1 cellular context compared by ENCODE assay signal in the genomic region with DNA sequence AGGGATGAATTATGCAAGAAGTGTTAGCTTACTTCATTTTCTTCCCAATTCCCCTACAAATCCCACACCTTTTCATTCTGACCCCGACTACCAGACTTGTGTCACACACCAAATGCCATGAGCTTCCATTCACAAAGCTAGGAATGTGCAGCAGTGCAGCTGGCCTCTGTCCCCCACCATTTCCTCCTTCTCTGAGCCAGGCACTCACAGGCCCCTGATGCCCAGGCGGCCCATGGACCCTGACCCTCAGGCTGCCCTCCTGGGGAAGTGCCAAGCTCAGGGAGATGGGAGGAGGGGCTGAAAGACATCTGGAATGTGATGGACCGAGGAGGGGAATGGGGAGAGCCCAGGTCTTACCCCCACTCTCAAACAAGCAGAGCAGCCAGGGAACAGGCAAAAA.
A peak's percentile ranks its signal among the peaks of the same experiment; 100 is the strongest.
TF ChIP-seq lines count a peak whose summit lies in the region.

No MANE protein-coding gene starts in this region.

TF ChIP-seq in HepG2, 621 proteins besides CTCF, POLR2A, EP300 and RAD21 (continued from another document):
- TF ChIP-seq, protein P1, sequence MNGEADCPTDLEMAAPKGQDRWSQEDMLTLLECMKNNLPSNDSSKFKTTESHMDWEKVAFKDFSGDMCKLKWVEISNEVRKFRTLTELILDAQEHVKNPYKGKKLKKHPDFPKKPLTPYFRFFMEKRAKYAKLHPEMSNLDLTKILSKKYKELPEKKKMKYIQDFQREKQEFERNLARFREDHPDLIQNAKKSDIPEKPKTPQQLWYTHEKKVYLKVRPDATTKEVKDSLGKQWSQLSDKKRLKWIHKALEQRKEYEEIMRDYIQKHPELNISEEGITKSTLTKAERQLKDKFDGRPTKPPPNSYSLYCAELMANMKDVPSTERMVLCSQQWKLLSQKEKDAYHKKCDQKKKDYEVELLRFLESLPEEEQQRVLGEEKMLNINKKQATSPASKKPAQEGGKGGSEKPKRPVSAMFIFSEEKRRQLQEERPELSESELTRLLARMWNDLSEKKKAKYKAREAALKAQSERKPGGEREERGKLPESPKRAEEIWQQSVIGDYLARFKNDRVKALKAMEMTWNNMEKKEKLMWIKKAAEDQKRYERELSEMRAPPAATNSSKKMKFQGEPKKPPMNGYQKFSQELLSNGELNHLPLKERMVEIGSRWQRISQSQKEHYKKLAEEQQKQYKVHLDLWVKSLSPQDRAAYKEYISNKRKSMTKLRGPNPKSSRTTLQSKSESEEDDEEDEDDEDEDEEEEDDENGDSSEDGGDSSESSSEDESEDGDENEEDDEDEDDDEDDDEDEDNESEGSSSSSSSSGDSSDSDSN (CRISPR knock-in tag; IDR thresholded peaks at IDR 0.05): 0 out of 2 replicates have a peak, but pooled peaks have one; percentile 24
- no peak for TF ChIP-seq SMARCC2 (IDR thresholded peaks at IDR 0.05)
- TF ChIP-seq HNF4A (CRISPR knock-in tag; IDR thresholded peaks at IDR 0.05): peak; percentile 37; the same call in 1 of the 2 replicates
- TF ChIP-seq, protein P2, sequence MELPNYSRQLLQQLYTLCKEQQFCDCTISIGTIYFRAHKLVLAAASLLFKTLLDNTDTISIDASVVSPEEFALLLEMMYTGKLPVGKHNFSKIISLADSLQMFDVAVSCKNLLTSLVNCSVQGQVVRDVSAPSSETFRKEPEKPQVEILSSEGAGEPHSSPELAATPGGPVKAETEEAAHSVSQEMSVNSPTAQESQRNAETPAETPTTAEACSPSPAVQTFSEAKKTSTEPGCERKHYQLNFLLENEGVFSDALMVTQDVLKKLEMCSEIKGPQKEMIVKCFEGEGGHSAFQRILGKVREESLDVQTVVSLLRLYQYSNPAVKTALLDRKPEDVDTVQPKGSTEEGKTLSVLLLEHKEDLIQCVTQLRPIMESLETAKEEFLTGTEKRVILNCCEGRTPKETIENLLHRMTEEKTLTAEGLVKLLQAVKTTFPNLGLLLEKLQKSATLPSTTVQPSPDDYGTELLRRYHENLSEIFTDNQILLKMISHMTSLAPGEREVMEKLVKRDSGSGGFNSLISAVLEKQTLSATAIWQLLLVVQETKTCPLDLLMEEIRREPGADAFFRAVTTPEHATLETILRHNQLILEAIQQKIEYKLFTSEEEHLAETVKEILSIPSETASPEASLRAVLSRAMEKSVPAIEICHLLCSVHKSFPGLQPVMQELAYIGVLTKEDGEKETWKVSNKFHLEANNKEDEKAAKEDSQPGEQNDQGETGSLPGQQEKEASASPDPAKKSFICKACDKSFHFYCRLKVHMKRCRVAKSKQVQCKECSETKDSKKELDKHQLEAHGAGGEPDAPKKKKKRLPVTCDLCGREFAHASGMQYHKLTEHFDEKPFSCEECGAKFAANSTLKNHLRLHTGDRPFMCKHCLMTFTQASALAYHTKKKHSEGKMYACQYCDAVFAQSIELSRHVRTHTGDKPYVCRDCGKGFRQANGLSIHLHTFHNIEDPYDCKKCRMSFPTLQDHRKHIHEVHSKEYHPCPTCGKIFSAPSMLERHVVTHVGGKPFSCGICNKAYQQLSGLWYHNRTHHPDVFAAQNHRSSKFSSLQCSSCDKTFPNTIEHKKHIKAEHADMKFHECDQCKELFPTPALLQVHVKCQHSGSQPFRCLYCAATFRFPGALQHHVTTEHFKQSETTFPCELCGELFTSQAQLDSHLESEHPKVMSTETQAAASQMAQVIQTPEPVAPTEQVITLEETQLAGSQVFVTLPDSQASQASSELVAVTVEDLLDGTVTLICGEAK (IDR thresholded peaks at IDR 0.05): no peak
- TF ChIP-seq, protein P2 (CRISPR knock-in tag; IDR thresholded peaks at IDR 0.05): no peak
- no peak for TF ChIP-seq LCORL (IDR thresholded peaks at IDR 0.05)
- TF ChIP-seq LCORL (CRISPR knock-in tag; IDR thresholded peaks at IDR 0.05): no peak
TF ChIP-seq in HepG2: peak in this region for 5.
